ENCODE assay signal across 11 cellular contexts in genomic region chr7:68243128-68243527, GRCh38.
"Had no signal": no experiment of that assay in that cellular context is flagged by ENCODE, and none has a peak within 500 bp of the region (broad histone marks: within the 10 kb centered on the region; RNA-seq: fewer than 3 reads in every experiment).

No MANE protein-coding gene starts in this region.

- ATAC-seq: GM23338, HCT116 had no signal

- DNase-seq: GM23248, GOT3, H7, H9, HCEC 1CT, HFFc6 had no signal

- H3K36me3 ChIP-seq: HAP-1 had no signal

- H3K4me3 ChIP-seq: GM23248, GM23338, HAP-1 had no signal

- H3K4me2 ChIP-seq: GM23338 had no signal

- H3K27ac ChIP-seq: GM23248 had no signal

- H3K9ac ChIP-seq: GM23248 had no signal

- H3K4me3 Mint-ChIP-seq: GM23338, H9, HFFc6 had no signal

- H3K9me3 ChIP-seq: HAP-1 had no signal

- H2AFZ ChIP-seq: GM23248, GM23338 had no signal

- H3K4me1 ChIP-seq: HAP-1 had no signal

- H3K4me1 Mint-ChIP-seq: GM23338 had no signal

- FAIRE-seq: H1, H54 had no signal

- H3K27ac Mint-ChIP-seq: GM23338, H9, HFFc6 had no signal
